Comparison of ENCODE assay signal across 8 cellular contexts in the genomic region with DNA sequence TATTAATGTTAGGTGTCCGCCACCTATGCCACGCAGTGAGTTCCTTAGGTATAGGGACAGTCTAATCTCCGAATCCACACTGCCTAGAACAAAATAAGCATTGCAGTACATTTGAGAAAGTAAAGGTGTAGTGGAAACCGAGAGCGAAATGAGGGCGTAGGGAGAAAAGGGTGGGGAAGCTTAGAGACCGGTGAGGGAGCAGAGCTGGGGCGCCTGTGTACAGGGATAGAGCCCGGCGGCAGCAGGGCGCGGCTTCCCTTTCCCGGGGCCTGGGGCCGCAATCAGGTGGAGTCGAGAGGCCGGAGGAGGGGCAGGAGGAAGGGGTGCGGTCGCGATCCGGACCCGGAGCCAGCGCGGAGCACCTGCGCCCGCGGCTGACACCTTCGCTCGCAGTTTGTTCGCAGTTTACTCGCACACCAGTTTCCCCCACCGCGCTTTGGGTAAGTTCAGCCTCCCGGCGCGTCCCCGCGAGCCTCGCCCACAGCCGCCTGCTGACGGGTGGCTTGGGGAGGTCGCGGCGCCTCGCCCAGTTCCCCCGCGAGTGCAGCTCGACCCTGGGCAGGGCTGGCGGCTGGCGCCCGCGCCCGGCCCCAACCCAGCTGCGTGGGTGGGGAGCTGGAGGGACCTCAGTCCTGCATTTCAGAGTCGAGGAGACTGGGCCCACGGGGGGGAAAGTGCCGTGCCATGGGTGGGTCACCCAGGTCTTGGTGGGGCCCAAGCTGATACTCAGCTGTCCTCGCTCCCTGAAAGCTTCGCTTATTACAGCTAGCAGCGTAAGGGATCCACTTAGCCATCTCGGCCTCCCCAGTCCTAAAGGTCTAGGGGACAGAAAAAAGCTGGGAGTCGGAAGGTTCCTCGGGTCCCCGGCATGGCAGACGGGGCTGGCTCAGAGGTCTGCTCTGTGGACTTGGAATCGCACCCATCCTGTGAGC. TPM values are rescaled to one million over a fixed set of nuclear protein-coding genes. Genes with fewer than 3 reads are reported as not detected.
DNase-seq lines count a peak whose midpoint lies in the region; ATAC-seq and TF ChIP-seq lines count a peak whose summit lies in the region.

ANXA3 (plus strand) TSS at position 351 of the 932 bp plus-strand sequence. CDS start 2,704 bp downstream, outside the sequence.

- peak within 1 kb of the TSS; percentile 86 for H3K4me3 Mint-ChIP-seq in Calu3 (ENCODE audit: low read depth, unreplicated experiment)

- peak within 1 kb of the TSS; percentile 87 for H3K4me2 ChIP-seq in HCT116 (ENCODE audit: low read length)

- POLR2A ChIA-PET in HCT116 (lab: Charles Lee) = interaction anchor here (0.7 to 2.5 kb wide), 4 partner anchors 9 to 17 kb away, joined by 3 to 17 read pairs (median 6); no protein-coding TSS in a partner anchor

- peaks cover 28% of the 10 kb centered on the region for H3K79me2 ChIP-seq in HCT116 (ENCODE audit: insufficient read depth, low read length)

- H3K27me3 Mint-ChIP-seq in Calu3 (ENCODE audit: unreplicated experiment) = no peaks in the 10 kb centered on the region

- intact Hi-C loops in Calu3 (cut with micrococcal nuclease; ENCODE audit: unreplicated experiment) = loop anchor here (1.0 kb wide), 2 partner anchors 17 to 18 kb away; no protein-coding TSS in a partner anchor
- intact Hi-C loops in HCT116 (cut with micrococcal nuclease) = loop anchor here (2.0 to 5.0 kb wide), 2 partner anchors 689 to 1474 kb away; partner anchors contain the start of genes CCNI and MRPL1

- no peak for TF ChIP-seq POLR2A in HCT116 (IDR thresholded peaks at IDR 0.05; ENCODE audit: borderline replicate concordance, extremely low read depth, insufficient read depth, insufficient read length)
- no peak for TF ChIP-seq POLR2A in suprapubic skin (IDR thresholded peaks at IDR 0.05)
- no peak for TF ChIP-seq POLR2A in GM18505 (IDR thresholded peaks at IDR 0.05; ENCODE audit: borderline replicate concordance, extremely low read depth, insufficient read depth, insufficient read length)

- no peaks in the 10 kb centered on the region for H4K20me1 ChIP-seq in HCT116 (ENCODE audit: insufficient read depth)

- BruUV-seq in Calu3 (replicated peaks; lab: Mats Ljungman, UMichigan) (no TSS peak), HCT116 (replicated peaks; lab: Mats Ljungman, UMichigan) (no TSS peak)

- CTCF ChIA-PET in Calu3 (lab: Charles Lee) (interaction anchor here (1.3 kb wide), 1 partner anchor 18 kb away, joined by 4 read pairs; no protein-coding TSS in a partner anchor), HCT116 (lab: Charles Lee) (interaction anchor here (0.7 to 1.0 kb wide), 2 partner anchors 8 to 96 kb away, joined by 3 read pairs; no protein-coding TSS in a partner anchor)

- 4% methylated on average over 65 of the region's 65 CpGs for WGBS in ectodermal cell, 2 experiments
- WGBS in suprapubic skin = 14% methylated on average over 32 of the region's 65 CpGs

- peak within 1 kb of the TSS; percentile 90 for H3K9ac ChIP-seq in HCT116 (ENCODE audit: low read length)

- H2AFZ ChIP-seq in HCT116 (ENCODE audit: low read depth, low read length, poor library complexity, severe bottlenecking) = no peak within 1 kb of the TSS

- DNase-seq in Calu3 (peak; percentile 77), HCT116 (ENCODE audit: low read depth, low spot score) (no peak), RWPE2 (ENCODE audit: low spot score) (peak; percentile 77), lung microvascular endothelial cell (ENCODE audit: low read depth in 2 of 2) (peak; percentile 27 to 31), suprapubic skin (ENCODE audit: low spot score in 2 of 2) (no peak), NCI-H2227 (lab: John Stamatoyannopoulos, UW; ENCODE audit: unreplicated experiment) (no peak)

- no peaks in the 10 kb centered on the region for H3K9me2 ChIP-seq in HCT116 (ENCODE audit: insufficient read depth)

- H3K36me3 Mint-ChIP-seq in Calu3 (ENCODE audit: insufficient read depth, unreplicated experiment) = peaks cover 49% of the 10 kb centered on the region

- H3K36me3 ChIP-seq in HCT116 (ENCODE audit: control insufficient read depth in 1 of 2, insufficient read depth in 2 of 2, low read length in 2 of 2) (no peaks in the 10 kb centered on the region; a peak in 1 of 4 replicates), RWPE2 (ENCODE audit: low read depth) (peaks cover 42% of the 10 kb centered on the region), ectodermal cell (ENCODE audit: control insufficient read depth, insufficient read depth, low read length) (no peaks in the 10 kb centered on the region), suprapubic skin (no peaks in the 10 kb centered on the region)

- H3K4me1 ChIP-seq in HCT116 (ENCODE audit: control insufficient read depth in 1 of 2, insufficient read depth in 2 of 2, low read length in 2 of 2) (peaks cover 50 to 63% of the 10 kb centered on the region in 2 experiments), RWPE2 (ENCODE audit: insufficient read depth, poor library complexity, severe bottlenecking) (peaks cover 32% of the 10 kb centered on the region), ectodermal cell (ENCODE audit: control insufficient read depth, insufficient read depth, low read length) (no peaks in the 10 kb centered on the region), suprapubic skin (peaks cover 15% of the 10 kb centered on the region)

- RAD21 ChIA-PET in HCT116 (lab: Charles Lee; ENCODE audit: low non-redundant PET in 1 of 2, low total read pairs in 2 of 2, uncharacterized antibody in 2 of 2, unreplicated experiment in 2 of 2) = no interaction called here

- no peaks in the 10 kb centered on the region for H3K9me3 Mint-ChIP-seq in Calu3 (ENCODE audit: low read depth, unreplicated experiment)

- no peak for TF ChIP-seq EP300 in suprapubic skin (IDR thresholded peaks at IDR 0.05)

- ATAC-seq in HCT116 (peak; percentile 68), RWPE2 (ENCODE audit: low read depth) (peak; percentile 80), GM18505 (IDR thresholded peaks at IDR 0.05; ENCODE audit: unreplicated experiment) (no peak)

- no peak for TF ChIP-seq RAD21 in HCT116 (IDR thresholded peaks at IDR 0.05; ENCODE audit: low read depth)

- H3K9me3 ChIP-seq in HCT116 (ENCODE audit: control insufficient read depth in 1 of 2, insufficient read depth in 1 of 2, low read depth in 1 of 2, low read length in 2 of 2) (no peaks in the 10 kb centered on the region), RWPE2 (ENCODE audit: severe bottlenecking) (no peaks in the 10 kb centered on the region), ectodermal cell (ENCODE audit: control insufficient read depth, low read length) (no peaks in the 10 kb centered on the region), suprapubic skin (no peaks in the 10 kb centered on the region)

- H3K27me3 ChIP-seq in HCT116 (ENCODE audit: insufficient read depth, low read length) (no peaks in the 10 kb centered on the region), RWPE2 (ENCODE audit: insufficient read depth, poor library complexity, severe bottlenecking) (no peaks in the 10 kb centered on the region), ectodermal cell (ENCODE audit: control insufficient read depth, insufficient read depth, low read length, poor library complexity, severe bottlenecking) (peaks cover 33% of the 10 kb centered on the region), suprapubic skin (no peaks in the 10 kb centered on the region)

- H3K4me3 ChIP-seq in HCT116 (replicated peaks in 1 of 2; ENCODE audit: low read depth in 1 of 2, low read length in 2 of 2) (peak within 1 kb of the TSS; percentile 61 to 71), RWPE2 (ENCODE audit: severe bottlenecking) (peak within 1 kb of the TSS; percentile 87), ectodermal cell (ENCODE audit: insufficient read depth, low read depth, low read length) (peak within 1 kb of the TSS; percentile 53), suprapubic skin (peak within 1 kb of the TSS; percentile 59)

- H3K27ac ChIP-seq in HCT116 (ENCODE audit: low read depth, low read length) = peak within 1 kb of the TSS; percentile 100
- H3K27ac ChIP-seq in RWPE2 (ENCODE audit: poor library complexity, severe bottlenecking) = peak within 1 kb of the TSS; percentile 99
- no peak within 1 kb of the TSS for H3K27ac ChIP-seq in ectodermal cell (ENCODE audit: insufficient read depth, low read depth, low read length, poor library complexity, severe bottlenecking)
- peak within 1 kb of the TSS; percentile 57 for H3K27ac ChIP-seq in suprapubic skin

- TF ChIP-seq CTCF in Calu3 (IDR thresholded peaks at IDR 0.05; ENCODE audit: unreplicated experiment) (no peak), HCT116 (IDR thresholded peaks at IDR 0.05 in 2 of 3, conservative IDR thresholded peaks at IDR 0.05 in 1 of 3; ENCODE audit: borderline replicate concordance in 1 of 3, insufficient read depth in 1 of 3, low read depth in 2 of 3, low read length in 2 of 3) (no peak), RWPE2 (IDR thresholded peaks at IDR 0.05; ENCODE audit: poor library complexity, severe bottlenecking) (no peak), suprapubic skin (IDR thresholded peaks at IDR 0.05) (no peak)

- peaks cover 27% of the 10 kb centered on the region for H3K4me1 Mint-ChIP-seq in Calu3 (ENCODE audit: low read depth, unreplicated experiment)

- H3K27ac Mint-ChIP-seq in Calu3 (ENCODE audit: unreplicated experiment) = peak within 1 kb of the TSS; percentile 96

TF ChIP-seq in HCT116, 20 proteins besides CTCF, POLR2A, EP300 and RAD21 (continues in another document):
- TF ChIP-seq SRF (IDR thresholded peaks at IDR 0.05; ENCODE audit: low read depth) (no peak; the same call in 1 of the 2 replicates), SP1 (IDR thresholded peaks at IDR 0.05; ENCODE audit: low read depth) (no peak; the same call in 1 of the 2 replicates), EZH2 (IDR thresholded peaks at IDR 0.05) (no peak), JUND (IDR thresholded peaks at IDR 0.05) (peak; percentile 26; the same call in 1 of the 2 replicates), FOSL1 (IDR thresholded peaks at IDR 0.05; ENCODE audit: low read depth) (peak; percentile 2; the same call in 1 of the 2 replicates), EZH2phosphoT487 (IDR thresholded peaks at IDR 0.05; ENCODE audit: borderline replicate concordance) (no peak)

RNA-seq across cellular contexts. Expression of gene ANXA3, which starts in this region (rescaled TPM):
- total RNA-seq in Calu3 (2022) = 158 and 188 TPM in 2 replicates
- total RNA-seq in HCT116 (2021; ENCODE audit: unreplicated experiment) = 158 TPM
- polyA plus RNA-seq in HCT116 (2012) = 112 and 134 TPM in 2 replicates
- 6.7 TPM for polyA plus RNA-seq in ectodermal cell (2013, experiment 1 of 4)
- 8.3 TPM for polyA plus RNA-seq in ectodermal cell (2013, experiment 2 of 4)
- polyA plus RNA-seq in ectodermal cell (2013, experiment 3 of 4) = 7.5 TPM
- polyA plus RNA-seq in ectodermal cell (2013, experiment 4 of 4) = 7.5 TPM
- total RNA-seq in lung microvascular endothelial cell = 23.8 and 49.9 TPM in 2 replicates
- total RNA-seq in suprapubic skin = 10 to 100 TPM; 13.8 to 36.7 (median 19.8) TPM

Comparison
In these comparisons a context has a peak if more than half of its experiments do, and no peak if none do; other contexts are left out.
1. DNase-seq: peak in Calu3 (single experiment), RWPE2 (single experiment) and lung microvascular endothelial cell (2 of 2); none in HCT116 (single experiment), suprapubic skin (0 of 2) and NCI-H2227 (single experiment).
2. Peak in every context shown above with its lines, with median percentiles within 50 percentile points of each other: H3K4me3 ChIP-seq.